Comparison of ENCODE assay signal across 1 cellular context in the genomic region with DNA sequence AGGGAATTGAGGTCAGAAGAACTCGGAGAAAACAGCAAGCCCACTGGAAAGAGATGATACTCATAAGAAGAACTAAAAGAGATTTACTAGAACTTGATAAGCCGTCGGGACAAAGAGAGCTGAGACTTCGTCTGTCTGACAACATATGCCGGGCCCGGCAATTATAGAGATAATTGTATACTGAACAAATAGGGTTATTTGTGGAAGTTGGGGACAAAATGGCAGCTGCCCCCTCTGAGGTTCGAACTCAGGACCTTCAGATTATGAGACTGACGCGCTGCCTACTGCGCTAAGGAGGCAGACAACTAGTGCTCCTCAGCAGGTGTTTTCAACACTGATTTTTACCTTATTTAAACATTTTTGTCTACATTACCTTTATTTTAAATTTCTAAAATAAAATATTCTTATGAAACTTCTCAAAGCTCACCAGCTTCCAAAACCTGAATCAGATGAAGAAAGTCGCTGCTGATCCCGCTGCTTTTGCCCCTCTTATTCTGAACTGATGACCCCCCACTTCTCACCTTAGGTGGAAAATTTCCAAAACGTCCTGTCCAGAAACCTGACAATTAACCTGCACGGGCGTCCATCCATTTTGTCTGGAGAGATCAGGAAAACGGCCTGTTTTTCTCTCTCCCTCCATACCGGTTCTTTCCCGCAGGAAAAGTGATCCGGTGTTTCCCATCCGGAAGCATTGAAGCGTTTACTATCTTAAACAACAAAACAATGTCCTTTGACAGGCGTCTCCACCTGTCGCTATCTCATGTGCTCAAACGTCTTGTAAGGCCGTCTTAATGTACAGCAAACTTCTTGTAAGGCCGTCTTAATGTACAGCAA.
TF ChIP-seq lines count a peak whose summit lies in the region.

No MANE protein-coding gene starts in this region.

TF ChIP-seq in K562, 482 proteins besides CTCF, POLR2A, EP300 and RAD21 (continued from another document and continues in another):
- TF ChIP-seq, protein P1, sequence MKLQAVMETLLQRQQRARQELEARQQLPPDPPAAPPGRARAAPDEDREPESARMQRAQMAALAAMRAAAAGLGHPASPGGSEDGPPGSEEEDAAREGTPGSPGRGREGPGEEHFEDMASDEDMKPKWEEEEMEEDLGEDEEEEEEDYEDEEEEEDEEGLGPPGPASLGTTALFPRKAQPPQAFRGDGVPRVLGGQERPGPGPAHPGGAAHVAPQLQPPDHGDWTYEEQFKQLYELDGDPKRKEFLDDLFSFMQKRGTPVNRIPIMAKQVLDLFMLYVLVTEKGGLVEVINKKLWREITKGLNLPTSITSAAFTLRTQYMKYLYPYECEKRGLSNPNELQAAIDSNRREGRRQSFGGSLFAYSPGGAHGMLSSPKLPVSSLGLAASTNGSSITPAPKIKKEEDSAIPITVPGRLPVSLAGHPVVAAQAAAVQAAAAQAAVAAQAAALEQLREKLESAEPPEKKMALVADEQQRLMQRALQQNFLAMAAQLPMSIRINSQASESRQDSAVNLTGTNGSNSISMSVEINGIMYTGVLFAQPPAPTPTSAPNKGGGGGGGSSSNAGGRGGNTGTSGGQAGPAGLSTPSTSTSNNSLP (IDR thresholded peaks at IDR 0.05; ENCODE audit: borderline replicate concordance, low read depth, low read length): peak; percentile 94
- TF ChIP-seq SNAPC5 (CRISPR knock-in tag; IDR thresholded peaks at IDR 0.05) (no peak), ZNF239 (CRISPR knock-in tag; IDR thresholded peaks at IDR 0.05) (0 out of 2 replicates have a peak, but pooled peaks have one; percentile 13), GTF2E2 (tag; IDR thresholded peaks at IDR 0.05) (no peak), XRCC5 (IDR thresholded peaks at IDR 0.05; ENCODE audit: low read depth, low read length) (0 out of 2 replicates have a peak, but pooled peaks have one; percentile 55), NFATC3 (IDR thresholded peaks at IDR 0.05) (peak; percentile 37; the same call in 1 of the 2 replicates), GABPB2 (CRISPR knock-in tag; conservative IDR thresholded peaks at IDR 0.05) (no peak), CBX5 (IDR thresholded peaks at IDR 0.05; ENCODE audit: borderline replicate concordance, low read depth) (no peak), NFIC (IDR thresholded peaks at IDR 0.05) (peak; percentile 83), THRB (CRISPR knock-in tag; conservative IDR thresholded peaks at IDR 0.05) (no peak), HEY1 (CRISPR knock-in tag; IDR thresholded peaks at IDR 0.05; ENCODE audit: borderline replicate concordance) (no peak), DACH1 (IDR thresholded peaks at IDR 0.05; ENCODE audit: partially characterized antibody) (no peak), MLLT1 (IDR thresholded peaks at IDR 0.05) (no peak), HNRNPL (IDR thresholded peaks at IDR 0.05; ENCODE audit: low read depth, low read length) (no peak), TAF9B (IDR thresholded peaks at IDR 0.05; ENCODE audit: partially characterized antibody) (peak; percentile 29), PML (IDR thresholded peaks at IDR 0.05; ENCODE audit: low read length) (peak; percentile 5; the same call in 1 of the 2 replicates), MTA1 (IDR thresholded peaks at IDR 0.05; ENCODE audit: borderline replicate concordance) (peak; percentile 80), POU5F1 (IDR thresholded peaks at IDR 0.05; ENCODE audit: borderline replicate concordance, low read depth, low read length, partially characterized antibody) (no peak), MTA3 (IDR thresholded peaks at IDR 0.05; ENCODE audit: borderline replicate concordance) (no peak; the same call in 1 of the 2 replicates), CCNT2 (IDR thresholded peaks at IDR 0.05; ENCODE audit: borderline replicate concordance, extremely low read depth, insufficient read length, low read depth, low read length) (no peak), ZNF165 (CRISPR knock-in tag; IDR thresholded peaks at IDR 0.05; ENCODE audit: borderline replicate concordance) (no peak), GTF2A2 (tag; IDR thresholded peaks at IDR 0.05) (no peak), HDGF (IDR thresholded peaks at IDR 0.05) (0 out of 2 replicates have a peak, but pooled peaks have one; percentile 51), NKRF (IDR thresholded peaks at IDR 0.05; ENCODE audit: borderline replicate concordance) (peak; percentile 39; the same call in 1 of the 2 replicates), USF1 (CRISPR knock-in tag; IDR thresholded peaks at IDR 0.05) (no peak), SMAD4 (CRISPR knock-in tag; conservative IDR thresholded peaks at IDR 0.05) (peak; percentile 76), MAZ (CRISPR knock-in tag; conservative IDR thresholded peaks at IDR 0.05 in 1 of 2, IDR thresholded peaks at IDR 0.05 in 1 of 2) (peak; percentile 29 to 54; a peak in 1 of 4 replicates)
- TF ChIP-seq, protein P2, sequence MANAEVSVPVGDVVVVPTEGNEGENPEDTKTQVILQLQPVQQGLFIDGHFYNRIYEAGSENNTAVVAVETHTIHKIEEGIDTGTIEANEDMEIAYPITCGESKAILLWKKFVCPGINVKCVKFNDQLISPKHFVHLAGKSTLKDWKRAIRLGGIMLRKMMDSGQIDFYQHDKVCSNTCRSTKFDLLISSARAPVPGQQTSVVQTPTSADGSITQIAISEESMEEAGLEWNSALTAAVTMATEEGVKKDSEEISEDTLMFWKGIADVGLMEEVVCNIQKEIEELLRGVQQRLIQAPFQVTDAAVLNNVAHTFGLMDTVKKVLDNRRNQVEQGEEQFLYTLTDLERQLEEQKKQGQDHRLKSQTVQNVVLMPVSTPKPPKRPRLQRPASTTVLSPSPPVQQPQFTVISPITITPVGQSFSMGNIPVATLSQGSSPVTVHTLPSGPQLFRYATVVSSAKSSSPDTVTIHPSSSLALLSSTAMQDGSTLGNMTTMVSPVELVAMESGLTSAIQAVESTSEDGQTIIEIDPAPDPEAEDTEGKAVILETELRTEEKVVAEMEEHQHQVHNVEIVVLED (CRISPR knock-in tag; IDR thresholded peaks at IDR 0.05): no peak
- TF ChIP-seq, protein P3, sequence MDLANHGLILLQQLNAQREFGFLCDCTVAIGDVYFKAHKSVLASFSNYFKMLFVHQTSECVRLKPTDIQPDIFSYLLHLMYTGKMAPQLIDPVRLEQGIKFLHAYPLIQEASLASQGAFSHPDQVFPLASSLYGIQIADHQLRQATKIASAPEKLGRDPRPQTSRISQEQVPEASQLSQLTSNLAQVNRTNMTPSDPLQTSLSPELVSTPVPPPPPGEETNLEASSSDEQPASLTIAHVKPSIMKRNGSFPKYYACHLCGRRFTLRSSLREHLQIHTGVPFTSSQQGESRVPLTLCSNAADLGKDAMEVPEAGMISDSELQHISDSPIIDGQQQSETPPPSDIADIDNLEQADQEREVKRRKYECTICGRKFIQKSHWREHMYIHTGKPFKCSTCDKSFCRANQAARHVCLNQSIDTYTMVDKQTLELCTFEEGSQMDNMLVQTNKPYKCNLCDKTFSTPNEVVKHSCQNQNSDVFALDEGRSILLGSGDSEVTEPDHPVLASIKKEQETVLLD (IDR thresholded peaks at IDR 0.05): peak; percentile 53; the same call in 1 of the 2 replicates
- TF ChIP-seq, protein P4, sequence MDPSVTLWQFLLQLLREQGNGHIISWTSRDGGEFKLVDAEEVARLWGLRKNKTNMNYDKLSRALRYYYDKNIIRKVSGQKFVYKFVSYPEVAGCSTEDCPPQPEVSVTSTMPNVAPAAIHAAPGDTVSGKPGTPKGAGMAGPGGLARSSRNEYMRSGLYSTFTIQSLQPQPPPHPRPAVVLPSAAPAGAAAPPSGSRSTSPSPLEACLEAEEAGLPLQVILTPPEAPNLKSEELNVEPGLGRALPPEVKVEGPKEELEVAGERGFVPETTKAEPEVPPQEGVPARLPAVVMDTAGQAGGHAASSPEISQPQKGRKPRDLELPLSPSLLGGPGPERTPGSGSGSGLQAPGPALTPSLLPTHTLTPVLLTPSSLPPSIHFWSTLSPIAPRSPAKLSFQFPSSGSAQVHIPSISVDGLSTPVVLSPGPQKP (CRISPR knock-in tag; IDR thresholded peaks at IDR 0.05): no peak
